In the genomic region with DNA sequence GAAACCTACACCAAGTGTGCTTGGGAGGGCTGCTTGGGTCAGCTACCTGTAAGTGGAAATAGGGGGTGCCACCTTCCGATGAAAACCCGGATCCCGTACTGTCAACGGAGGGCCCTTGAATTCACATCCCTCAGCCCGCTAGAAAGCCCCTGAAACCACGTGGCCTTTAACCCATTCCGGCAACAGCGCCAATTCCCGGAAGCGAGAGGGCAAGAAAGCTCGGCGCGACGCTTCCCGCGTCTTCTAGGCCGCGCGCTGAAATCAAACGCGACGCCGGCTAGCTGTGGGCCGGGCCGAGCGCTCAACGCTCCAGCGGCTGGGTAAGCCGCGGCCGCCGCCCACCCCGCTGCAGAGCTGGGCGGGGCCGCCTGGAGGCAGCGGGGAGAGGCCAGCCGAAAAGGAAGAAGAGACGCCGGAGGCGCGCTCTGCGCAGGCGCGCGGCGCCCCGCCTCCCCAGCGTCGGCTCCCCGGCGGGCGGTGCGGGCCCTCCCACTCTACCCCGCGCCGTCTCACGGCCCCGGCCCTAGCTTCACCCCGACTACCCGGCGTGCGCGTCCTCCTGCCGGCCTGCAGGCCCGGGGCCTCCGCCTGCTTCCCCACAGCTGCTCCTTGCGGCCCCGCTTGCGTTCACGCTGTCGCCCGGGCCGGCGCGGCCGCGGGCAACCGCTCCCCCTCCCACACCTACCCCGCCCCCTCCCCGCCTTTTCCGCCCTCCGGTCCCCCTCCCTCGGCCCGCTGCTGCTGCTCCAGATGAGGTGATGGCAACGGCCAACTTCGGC, we compare ENCODE assay signal across 8 cellular contexts. TPM values are rescaled to one million over a fixed set of nuclear protein-coding genes. Genes with fewer than 3 reads are reported as not detected.
DNase-seq lines count a peak whose midpoint lies in the region; TF ChIP-seq lines count a peak whose summit lies in the region.

Gene KIF2A (plus strand): TSS at position 492 of the 779 bp plus-strand sequence. CDS start 267 bp downstream, at position 759.

- no peaks in the 10 kb centered on the region for H3K27me3 ChIP-seq in SJSA1 (replicated peaks)
- no peaks in the 10 kb centered on the region for H3K27me3 ChIP-seq in neuron (ENCODE audit: insufficient read depth, low read length)

- H3K9me3 ChIP-seq in SJSA1 (replicated peaks) = no peaks in the 10 kb centered on the region
- H3K9me3 ChIP-seq in neuron (ENCODE audit: low read length) = no peaks in the 10 kb centered on the region

- H3K27ac ChIP-seq in SJSA1 = peak within 1 kb of the TSS; percentile 73

- H2AFZ ChIP-seq in neuron (ENCODE audit: low read depth, low read length) = peak within 1 kb of the TSS; percentile 52

- peaks cover 17% of the 10 kb centered on the region for H3K36me3 ChIP-seq in SJSA1
- peaks cover 8% of the 10 kb centered on the region for H3K36me3 ChIP-seq in neuron (ENCODE audit: insufficient read depth, low read length)

- peaks cover 16% of the 10 kb centered on the region for H3K4me1 ChIP-seq in SJSA1 (replicated peaks)
- H3K4me1 ChIP-seq in neuron (ENCODE audit: insufficient read depth, low read length) = peaks cover 12% of the 10 kb centered on the region

- H3K4me3 ChIP-seq in HFF-Myc (replicated peaks; ENCODE audit: low read depth, low read length) = peak within 1 kb of the TSS; percentile 78
- peak within 1 kb of the TSS; percentile 89 for H3K4me3 ChIP-seq in SJSA1
- peak within 1 kb of the TSS; percentile 90 for H3K4me3 ChIP-seq in neuron (ENCODE audit: low read length)

- peak; percentile 88 for DNase-seq in GM04504 (ENCODE audit: low read depth)
- DNase-seq in HFF-Myc (ENCODE audit: extremely low read depth, low read depth) = peak; percentile 72
- peak; percentile 94 for DNase-seq in MV-4-11 (lab: John Stamatoyannopoulos, UW)
- peak; percentile 91 to 97 for DNase-seq in SJSA1 (ENCODE audit: low read depth in 1 of 2, low spot score in 2 of 2)
- DNase-seq in activated naive CD4-positive, alpha-beta T cell (lab: John Stamatoyannopoulos, UW) = peak; percentile 76 to 88 (median 78)
- peak; percentile 92 for DNase-seq in foreskin melanocyte
- peak; percentile 86 for DNase-seq in stromal cell of bone marrow (ENCODE audit: low read depth)

- TF ChIP-seq CTCF in HFF-Myc (IDR thresholded peaks at IDR 0.05; ENCODE audit: low read depth, low read length, missing control alignments) = no peak

RNA-seq across cellular contexts. Expression of gene KIF2A, which starts in this region (rescaled TPM):
- 44.0 and 63.6 TPM in 2 replicates for total RNA-seq in SJSA1 (2014; rRNA removed; shearing (Covaris generic))

Comparison
In these comparisons a context has a peak if more than half of its experiments do, and no peak if none do; other contexts are left out.
1. Peak in every context shown above with its lines: DNase-seq, H3K4me3 ChIP-seq and H3K27ac ChIP-seq.